In the genomic region with DNA sequence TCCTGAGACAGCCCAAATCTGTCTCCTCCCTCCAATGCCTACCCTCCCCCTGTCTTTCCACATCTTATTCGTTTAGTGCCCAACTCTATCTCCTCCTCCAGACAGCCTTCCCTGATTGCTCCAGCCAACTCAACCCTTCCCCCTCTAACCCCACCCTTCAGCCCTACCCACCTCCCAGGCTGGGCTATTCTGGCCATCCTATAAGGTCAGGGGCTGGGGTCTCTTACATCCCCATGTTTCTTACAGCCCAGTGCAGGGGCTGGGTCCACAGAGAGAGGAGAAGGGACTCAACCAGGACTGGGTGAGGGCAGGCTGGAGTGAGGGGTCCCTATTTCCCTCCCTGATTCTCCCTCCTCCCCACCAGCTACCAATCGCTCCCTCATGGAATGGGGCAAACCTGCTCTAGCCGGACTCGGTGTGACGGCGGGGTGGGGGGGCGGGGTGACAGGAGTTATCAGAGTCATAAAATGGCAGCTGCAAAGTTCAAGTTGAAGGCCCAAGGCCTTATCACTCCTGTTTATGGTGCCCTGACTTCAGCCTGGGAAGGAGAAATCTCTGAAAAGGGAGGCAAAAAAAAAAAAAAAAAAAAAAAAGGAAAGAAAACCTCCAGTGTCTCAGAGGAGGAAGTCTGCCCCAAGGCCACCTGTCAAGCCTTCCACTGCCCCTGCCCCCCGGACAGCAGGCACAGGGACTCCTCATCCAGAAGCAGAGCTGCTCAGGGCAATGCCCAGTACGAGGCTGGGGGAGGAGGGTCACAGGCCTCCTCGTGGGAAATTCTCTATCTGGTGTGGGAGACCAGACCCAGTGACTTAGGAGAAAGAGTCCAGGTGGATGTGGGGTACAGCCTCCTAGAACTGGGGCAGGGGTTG, we compare ENCODE assay signal across 15 cellular contexts. TPM values are rescaled to one million over a fixed set of nuclear protein-coding genes. Genes with fewer than 3 reads are reported as not detected.
A peak's percentile ranks its signal among the peaks of the same experiment; 100 is the strongest.
DNase-seq lines count a peak whose midpoint lies in the region; ATAC-seq and TF ChIP-seq lines count a peak whose summit lies in the region.
"Had no signal": no experiment of that assay in that cellular context is flagged by ENCODE, and none has a peak within 500 bp of the region (broad histone marks: within the 10 kb centered on the region; RNA-seq: fewer than 3 reads in every experiment).

No MANE protein-coding gene starts in this region.

- peak overlapping the region; percentile 89 for H3K4me3 Mint-ChIP-seq in CD4-positive, alpha-beta T cell

- CTCF ChIA-PET in CD4-positive, alpha-beta T cell (lab: Charles Lee) = no interaction called here

- intact Hi-C loops in CD4-positive, alpha-beta T cell (cut with DNase I, micrococcal nuclease) = loop anchor here in 1 of 2 experiments (5.0 to 10.0 kb wide), 3 partner anchors 248 to 1120 kb away; a partner anchor contains a TSS
- intact Hi-C loops in posterior vena cava (cut with DNase I) = no loop called here

- H3K27me3 ChIP-seq in CD4-positive, alpha-beta T cell (ENCODE audit: control insufficient read depth, insufficient read depth, low read length) = peaks cover under 1% of the 10 kb centered on the region
- H3K27me3 ChIP-seq in Peyer's patch = no peaks in the 10 kb centered on the region

- TF ChIP-seq CTCF in CD4-positive, alpha-beta T cell (IDR thresholded peaks at IDR 0.05) = no peak
- no peak for TF ChIP-seq CTCF in Peyer's patch (IDR thresholded peaks at IDR 0.05)

- POLR2A ChIA-PET in CD4-positive, alpha-beta T cell (lab: Charles Lee) = interaction anchor here (1.0 kb wide), 1 partner anchor 30 kb away, joined by 3 read pairs; no protein-coding TSS in a partner anchor

- ATAC-seq in CD4-positive, alpha-beta T cell (ENCODE audit: poor library complexity) = no peak
- no peak for ATAC-seq in HG03108 (IDR thresholded peaks at IDR 0.05; ENCODE audit: unreplicated experiment)
- ATAC-seq: Panc1 had no signal

- H3K36me3 ChIP-seq in Peyer's patch = no peaks in the 10 kb centered on the region
- H3K36me3 ChIP-seq: left ventricle myocardium inferior had no signal

- H3K4me1 Mint-ChIP-seq in CD4-positive, alpha-beta T cell (ENCODE audit: low read depth) = peaks cover 72% of the 10 kb centered on the region

- peak overlapping the region; percentile 21 for H3K27ac ChIP-seq in CD4-positive, alpha-beta T cell (ENCODE audit: low read depth, low read length)
- H3K27ac ChIP-seq in Peyer's patch = peak overlapping the region in 3 of 4 donors; percentile 69 to 95 (median 89)
- H3K27ac ChIP-seq: left ventricle myocardium inferior had no signal

- DNase-seq in CD4-positive, alpha-beta T cell = peak in 1 of 10 experiments; percentile 27
- peak in 2 of 3 donors; percentile 53 to 83 for DNase-seq in Peyer's patch
- DNase-seq in ecto neural progenitor cell (ENCODE audit: low spot score) = peak; percentile 23
- peak; percentile 57 for DNase-seq in posterior vena cava (ENCODE audit: low spot score)
- DNase-seq in SKM-1 (lab: John Stamatoyannopoulos, UW; ENCODE audit: unreplicated experiment) = no peak
- no peak for DNase-seq in NCI-H2107 treated with DMSO at 0.1 percent for 48 hours (lab: John Stamatoyannopoulos, UW; ENCODE audit: unreplicated experiment)
- no peak for DNase-seq in NCI-H2196 (lab: John Stamatoyannopoulos, UW; ENCODE audit: unreplicated experiment)
- DNase-seq: C1 segment of cervical spinal cord; left ventricle myocardium inferior; NCI-H1092 treated with DMSO at 0.1 percent for 48 hours; NCI-H510A treated with DMSO at 0.1 percent for 48 hours; stimulated activated CD4-positive, alpha-beta T cell treated with anti-CD3 and anti-CD28 coated beads, Interleukin-4, amount 100 ng/mL, for 1 hour; stimulated activated naive CD4-positive, alpha-beta T cell treated with Interleukin-2 at 50 U/mL for 16 hours had no signal

- no peaks in the 10 kb centered on the region for H3K9me3 ChIP-seq in CD4-positive, alpha-beta T cell (ENCODE audit: control insufficient read depth, low read length)
- no peaks in the 10 kb centered on the region for H3K9me3 ChIP-seq in Peyer's patch
- H3K9me3 ChIP-seq: left ventricle myocardium inferior had no signal

- TF ChIP-seq POLR2A in Peyer's patch (IDR thresholded peaks at IDR 0.05) = no peak

- no peaks in the 10 kb centered on the region for H3K9me3 Mint-ChIP-seq in CD4-positive, alpha-beta T cell

- peak overlapping the region; percentile 87 for H3K27ac Mint-ChIP-seq in CD4-positive, alpha-beta T cell

- H3K36me3 Mint-ChIP-seq in CD4-positive, alpha-beta T cell (ENCODE audit: low read depth) = peaks cover 5% of the 10 kb centered on the region

- H3K27me3 Mint-ChIP-seq in CD4-positive, alpha-beta T cell = peaks cover 14% of the 10 kb centered on the region

- H3K4me1 ChIP-seq in Peyer's patch = peaks cover 0 to 63% (median 17%) of the 10 kb centered on the region in 4 donors

- peak overlapping the region in 2 of 4 donors; percentile 75 to 80 for H3K4me3 ChIP-seq in Peyer's patch

RNA-seq across cellular contexts. Expression of a gene that starts 2.1 kb away (rescaled TPM):
- total RNA-seq in CD4-positive, alpha-beta T cell = 10 to 100 TPM; 66.8 to 67.6 TPM
- total RNA-seq in Peyer's patch (100 to 1,000 TPM in 3 of 4 donors, 10 to 100 TPM in 1; 52.8 to 320 (median 270) TPM), posterior vena cava (1 to 10 TPM; 1.3 to 2.2 TPM)

Comparison
In these comparisons a context has a peak if more than half of its experiments do, and no peak if none do; other contexts are left out.
1. DNase-seq: peak in Peyer's patch (2 of 3), ecto neural progenitor cell (single experiment) and posterior vena cava (single experiment); none in SKM-1 (single experiment), NCI-H2107 treated with DMSO at 0.1 percent for 48 hours (single experiment) and NCI-H2196 (single experiment).
2. RNA of a gene that starts 2.1 kb away (total RNA-seq): 52.8 to 320 TPM in Peyer's patch and 66.8 to 67.6 TPM in CD4-positive, alpha-beta T cell; 1.3 to 2.2 TPM in posterior vena cava; every median in the first group is over 10 times any median in the second.